25 cellular contexts compared by ENCODE assay signal in the genomic region with DNA sequence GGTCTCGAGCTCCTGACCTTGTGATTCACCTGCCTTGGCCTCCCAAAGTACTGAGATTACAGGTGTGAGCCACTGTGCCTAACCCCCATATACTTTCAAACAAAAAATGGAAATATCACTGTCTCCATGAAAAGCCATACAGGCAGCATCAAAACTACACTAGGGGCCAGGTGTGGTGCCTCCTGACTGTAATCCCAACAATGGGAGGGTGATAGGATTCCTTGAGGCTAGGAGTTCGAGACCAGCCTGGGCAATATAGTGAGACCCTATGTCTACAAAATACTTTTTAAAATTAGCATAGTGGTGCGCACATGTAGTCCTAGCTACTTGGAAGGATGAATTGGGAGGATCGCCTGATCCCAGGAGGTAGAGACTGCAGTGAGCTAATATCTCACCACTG. TPM values are rescaled to one million over a fixed set of nuclear protein-coding genes. Genes with fewer than 3 reads are reported as not detected.
DNase-seq lines count a peak whose midpoint lies in the region; ATAC-seq and TF ChIP-seq lines count a peak whose summit lies in the region.
"Had no signal": no experiment of that assay in that cellular context is flagged by ENCODE, and none has a peak within 500 bp of the region (broad histone marks: within the 10 kb centered on the region; RNA-seq: fewer than 3 reads in every experiment).

No MANE protein-coding gene starts in this region.

- H3K27ac Mint-ChIP-seq in activated CD8-positive, alpha-beta T cell treated with anti-CD3 and anti-CD28 coated beads for 36 hours: peak overlapping the region; percentile 74
- H3K27ac Mint-ChIP-seq in activated CD8-positive, alpha-beta T cell treated with anti-CD3 and anti-CD28 coated beads, Interleukin-2, amount 10 ng/mL, durations not matched to agents 7 days and 5 days: no peak overlapping the region
- H3K27ac Mint-ChIP-seq in stimulated activated naive CD8-positive, alpha-beta T cell treated with anti-CD3 and anti-CD28 coated beads, Interleukin-15, Interleukin-2, amounts not matched to agents 100 ng/mL and 50 ng/mL, for 24 hours: peak overlapping the region; percentile 40
- peak overlapping the region in 1 of 2 donors; percentile 80 for H3K27ac Mint-ChIP-seq in stimulated activated naive CD8-positive, alpha-beta T cell treated with anti-CD3 and anti-CD28 coated beads, Interleukin-15, amount 100 ng/mL, for 72 hours
- peak overlapping the region; percentile 61 for H3K27ac Mint-ChIP-seq in activated naive CD8-positive, alpha-beta T cell treated with anti-CD3 and anti-CD28 coated beads for 36 hours
- H3K27ac Mint-ChIP-seq in stimulated activated effector memory CD8-positive, alpha-beta T cell treated with anti-CD3 and anti-CD28 coated beads, Interleukin-12 subunit alpha, Interleukin-12 subunit beta, amount 100 ng/mL, for 72 hours: peak overlapping the region; percentile 92

- H3K4me1 Mint-ChIP-seq in activated CD8-positive, alpha-beta T cell treated with anti-CD3 and anti-CD28 coated beads for 36 hours (ENCODE audit: low read depth): peaks cover 75% of the 10 kb centered on the region
- H3K4me1 Mint-ChIP-seq in activated CD8-positive, alpha-beta T cell treated with anti-CD3 and anti-CD28 coated beads, Interleukin-2, amount 10 ng/mL, durations not matched to agents 7 days and 5 days (ENCODE audit: low read depth): peaks cover 71% of the 10 kb centered on the region
- H3K4me1 Mint-ChIP-seq in stimulated activated naive CD8-positive, alpha-beta T cell treated with anti-CD3 and anti-CD28 coated beads, Interleukin-15, Interleukin-2, amounts not matched to agents 100 ng/mL and 50 ng/mL, for 24 hours (ENCODE audit: low read depth): peaks cover 78% of the 10 kb centered on the region
- peaks cover 86% of the 10 kb centered on the region for H3K4me1 Mint-ChIP-seq in stimulated activated naive CD8-positive, alpha-beta T cell treated with anti-CD3 and anti-CD28 coated beads, Interleukin-15, amount 100 ng/mL, for 72 hours
- peaks cover 72% of the 10 kb centered on the region for H3K4me1 Mint-ChIP-seq in activated naive CD8-positive, alpha-beta T cell treated with anti-CD3 and anti-CD28 coated beads for 36 hours
- peaks cover 65% of the 10 kb centered on the region for H3K4me1 Mint-ChIP-seq in stimulated activated effector memory CD8-positive, alpha-beta T cell treated with anti-CD3 and anti-CD28 coated beads, Interleukin-12 subunit alpha, Interleukin-12 subunit beta, amount 100 ng/mL, for 72 hours

- no peak for TF ChIP-seq CTCF in activated CD8-positive, alpha-beta T cell treated with anti-CD3 and anti-CD28 coated beads for 36 hours (IDR thresholded peaks at IDR 0.05)

- H3K36me3 Mint-ChIP-seq in activated CD8-positive, alpha-beta T cell treated with anti-CD3 and anti-CD28 coated beads for 36 hours (ENCODE audit: low read depth): peaks cover 30% of the 10 kb centered on the region
- peaks cover 59% of the 10 kb centered on the region for H3K36me3 Mint-ChIP-seq in activated CD8-positive, alpha-beta T cell treated with anti-CD3 and anti-CD28 coated beads, Interleukin-2, amount 10 ng/mL, durations not matched to agents 7 days and 5 days (ENCODE audit: low read depth)
- peaks cover 22% of the 10 kb centered on the region for H3K36me3 Mint-ChIP-seq in stimulated activated naive CD8-positive, alpha-beta T cell treated with anti-CD3 and anti-CD28 coated beads, Interleukin-15, Interleukin-2, amounts not matched to agents 100 ng/mL and 50 ng/mL, for 24 hours (ENCODE audit: low read depth)
- peaks cover 30% of the 10 kb centered on the region for H3K36me3 Mint-ChIP-seq in activated naive CD8-positive, alpha-beta T cell treated with anti-CD3 and anti-CD28 coated beads for 36 hours
- H3K36me3 Mint-ChIP-seq in stimulated activated effector memory CD8-positive, alpha-beta T cell treated with anti-CD3 and anti-CD28 coated beads, Interleukin-12 subunit alpha, Interleukin-12 subunit beta, amount 100 ng/mL, for 72 hours: peaks cover 78% of the 10 kb centered on the region

- no peaks in the 10 kb centered on the region for H3K9me3 ChIP-seq in effector memory CD4-positive, alpha-beta T cell (ENCODE audit: control insufficient read depth, low read length)
- H3K9me3 ChIP-seq: HAP-1 had no signal

- CTCF ChIA-PET in activated CD8-positive, alpha-beta T cell treated with anti-CD3 and anti-CD28 coated beads for 36 hours (lab: Charles Lee): interaction anchor here (1.3 to 2.3 kb wide), 2 partner anchors 14 to 15 kb away, joined by 4 to 8 read pairs; no protein-coding TSS in a partner anchor
- CTCF ChIA-PET in activated CD8-positive, alpha-beta T cell treated with anti-CD3 and anti-CD28 coated beads, Interleukin-2, amount 10 ng/mL, durations not matched to agents 7 days and 5 days (lab: Charles Lee): interaction anchor here (4.1 kb wide), 1 partner anchor 14 kb away, joined by 28 read pairs; no protein-coding TSS in a partner anchor

- H3K27me3 ChIP-seq in effector memory CD4-positive, alpha-beta T cell (replicated peaks; ENCODE audit: control insufficient read depth, insufficient read depth, low read length, poor library complexity, severe bottlenecking): no peaks in the 10 kb centered on the region

- H3K36me3 ChIP-seq in effector memory CD4-positive, alpha-beta T cell (ENCODE audit: control insufficient read depth, insufficient read depth, low read length): peaks cover 13% of the 10 kb centered on the region

- H3K27ac ChIP-seq in effector memory CD4-positive, alpha-beta T cell (ENCODE audit: insufficient read depth, low read length, poor library complexity, severe bottlenecking): no peak overlapping the region
- H3K27ac ChIP-seq: GM23248, HL-60, PC-9 had no signal

- H3K4me3 Mint-ChIP-seq in activated CD8-positive, alpha-beta T cell treated with anti-CD3 and anti-CD28 coated beads for 36 hours: no peak overlapping the region
- H3K4me3 Mint-ChIP-seq in activated CD8-positive, alpha-beta T cell treated with anti-CD3 and anti-CD28 coated beads, Interleukin-2, amount 10 ng/mL, durations not matched to agents 7 days and 5 days: no peak overlapping the region
- H3K4me3 Mint-ChIP-seq in stimulated activated naive CD8-positive, alpha-beta T cell treated with anti-CD3 and anti-CD28 coated beads, Interleukin-15, Interleukin-2, amounts not matched to agents 100 ng/mL and 50 ng/mL, for 24 hours: no peak overlapping the region
- H3K4me3 Mint-ChIP-seq in stimulated activated naive CD8-positive, alpha-beta T cell treated with anti-CD3 and anti-CD28 coated beads, Interleukin-15, amount 100 ng/mL, for 72 hours: no peak overlapping the region
- no peak overlapping the region for H3K4me3 Mint-ChIP-seq in activated naive CD8-positive, alpha-beta T cell treated with anti-CD3 and anti-CD28 coated beads for 36 hours
- H3K4me3 Mint-ChIP-seq in stimulated activated effector memory CD8-positive, alpha-beta T cell treated with anti-CD3 and anti-CD28 coated beads, Interleukin-12 subunit alpha, Interleukin-12 subunit beta, amount 100 ng/mL, for 72 hours: no peak overlapping the region

- no peak for DNase-seq in activated CD8-positive, alpha-beta T cell treated with anti-CD3 and anti-CD28 coated beads for 36 hours
- no peak for DNase-seq in activated CD8-positive, alpha-beta T cell treated with anti-CD3 and anti-CD28 coated beads, Interleukin-2, amount 10 ng/mL, durations not matched to agents 7 days and 5 days
- DNase-seq in stimulated activated naive CD8-positive, alpha-beta T cell treated with anti-CD3 and anti-CD28 coated beads, Interleukin-15, amount 100 ng/mL, for 72 hours: no peak
- no peak for DNase-seq in activated naive CD8-positive, alpha-beta T cell treated with anti-CD3 and anti-CD28 coated beads for 36 hours
- no peak for DNase-seq in stimulated activated effector memory CD8-positive, alpha-beta T cell treated with anti-CD3 and anti-CD28 coated beads, Interleukin-12 subunit alpha, Interleukin-12 subunit beta, amount 100 ng/mL, for 72 hours (ENCODE audit: low spot score in 2 of 2)
- no peak for DNase-seq in effector memory CD4-positive, alpha-beta T cell
- DNase-seq: AML-193, C1 segment of cervical spinal cord, COR-L47, DMS79, GM23248, KG1, NCI-H1092, NCI-H1436, NCI-H1930, NCI-H510A, NCI-H748 treated with DMSO at 0.1 percent for 48 hours, PC-9, RPMI8226, SHP77 had no signal

- ATAC-seq in activated CD8-positive, alpha-beta T cell treated with anti-CD3 and anti-CD28 coated beads for 36 hours: no peak
- ATAC-seq in activated CD8-positive, alpha-beta T cell treated with anti-CD3 and anti-CD28 coated beads, Interleukin-2, amount 10 ng/mL, durations not matched to agents 7 days and 5 days: no peak
- ATAC-seq in stimulated activated naive CD8-positive, alpha-beta T cell treated with anti-CD3 and anti-CD28 coated beads, Interleukin-15, amount 100 ng/mL, for 72 hours: no peak
- ATAC-seq in stimulated activated effector memory CD8-positive, alpha-beta T cell treated with anti-CD3 and anti-CD28 coated beads, Interleukin-12 subunit alpha, Interleukin-12 subunit beta, amount 100 ng/mL, for 72 hours: no peak
- ATAC-seq in GM18861 (IDR thresholded peaks at IDR 0.05; ENCODE audit: unreplicated experiment): no peak

- H3K4me3 ChIP-seq in effector memory CD4-positive, alpha-beta T cell (ENCODE audit: insufficient read depth, low read depth, low read length, poor library complexity, severe bottlenecking): no peak overlapping the region
- H3K4me3 ChIP-seq: GM23248, HAP-1, PC-9 had no signal

- POLR2A ChIA-PET in activated CD8-positive, alpha-beta T cell treated with anti-CD3 and anti-CD28 coated beads for 36 hours (lab: Charles Lee): interaction anchor here (0.9 to 2.0 kb wide), 2 partner anchors 14 to 18 kb away, joined by 3 to 5 read pairs; partner anchors contain the start of gene NMRAL1
- POLR2A ChIA-PET in activated CD8-positive, alpha-beta T cell treated with anti-CD3 and anti-CD28 coated beads, Interleukin-2, amount 10 ng/mL, durations not matched to agents 7 days and 5 days (lab: Charles Lee): interaction anchor here (0.6 to 2.9 kb wide), 2 partner anchors 16 to 78 kb away, joined by 3 to 11 read pairs; partner anchors contain the start of gene HMOX2

- H3K9me3 Mint-ChIP-seq in activated CD8-positive, alpha-beta T cell treated with anti-CD3 and anti-CD28 coated beads for 36 hours: no peaks in the 10 kb centered on the region
- no peaks in the 10 kb centered on the region for H3K9me3 Mint-ChIP-seq in activated CD8-positive, alpha-beta T cell treated with anti-CD3 and anti-CD28 coated beads, Interleukin-2, amount 10 ng/mL, durations not matched to agents 7 days and 5 days (ENCODE audit: insufficient read depth)
- H3K9me3 Mint-ChIP-seq in stimulated activated naive CD8-positive, alpha-beta T cell treated with anti-CD3 and anti-CD28 coated beads, Interleukin-15, Interleukin-2, amounts not matched to agents 100 ng/mL and 50 ng/mL, for 24 hours: no peaks in the 10 kb centered on the region
- no peaks in the 10 kb centered on the region for H3K9me3 Mint-ChIP-seq in stimulated activated naive CD8-positive, alpha-beta T cell treated with anti-CD3 and anti-CD28 coated beads, Interleukin-15, amount 100 ng/mL, for 72 hours
- no peaks in the 10 kb centered on the region for H3K9me3 Mint-ChIP-seq in activated naive CD8-positive, alpha-beta T cell treated with anti-CD3 and anti-CD28 coated beads for 36 hours
- no peaks in the 10 kb centered on the region for H3K9me3 Mint-ChIP-seq in stimulated activated effector memory CD8-positive, alpha-beta T cell treated with anti-CD3 and anti-CD28 coated beads, Interleukin-12 subunit alpha, Interleukin-12 subunit beta, amount 100 ng/mL, for 72 hours

- no peaks in the 10 kb centered on the region for H3K27me3 Mint-ChIP-seq in activated CD8-positive, alpha-beta T cell treated with anti-CD3 and anti-CD28 coated beads for 36 hours
- H3K27me3 Mint-ChIP-seq in activated CD8-positive, alpha-beta T cell treated with anti-CD3 and anti-CD28 coated beads, Interleukin-2, amount 10 ng/mL, durations not matched to agents 7 days and 5 days (ENCODE audit: low read depth): no peaks in the 10 kb centered on the region
- no peaks in the 10 kb centered on the region for H3K27me3 Mint-ChIP-seq in stimulated activated naive CD8-positive, alpha-beta T cell treated with anti-CD3 and anti-CD28 coated beads, Interleukin-15, Interleukin-2, amounts not matched to agents 100 ng/mL and 50 ng/mL, for 24 hours
- no peaks in the 10 kb centered on the region for H3K27me3 Mint-ChIP-seq in stimulated activated naive CD8-positive, alpha-beta T cell treated with anti-CD3 and anti-CD28 coated beads, Interleukin-15, amount 100 ng/mL, for 72 hours
- H3K27me3 Mint-ChIP-seq in activated naive CD8-positive, alpha-beta T cell treated with anti-CD3 and anti-CD28 coated beads for 36 hours: no peaks in the 10 kb centered on the region

- intact Hi-C loops in activated CD8-positive, alpha-beta T cell treated with anti-CD3 and anti-CD28 coated beads for 36 hours (cut with micrococcal nuclease): no loop called here

- H3K4me1 ChIP-seq in effector memory CD4-positive, alpha-beta T cell (ENCODE audit: control insufficient read depth, insufficient read depth, low read length, poor library complexity, severe bottlenecking): peaks cover 39% of the 10 kb centered on the region

RNA-seq across cellular contexts. Expression of gene HMOX2, which starts 15.7 kb away (rescaled TPM):
- 10 to 100 TPM; 64.7 to 65.4 TPM for total RNA-seq in activated CD8-positive, alpha-beta T cell treated with anti-CD3 and anti-CD28 coated beads for 36 hours
- 10 to 100 TPM; 92.6 to 97.4 TPM for total RNA-seq in activated CD8-positive, alpha-beta T cell treated with anti-CD3 and anti-CD28 coated beads, Interleukin-2, amount 10 ng/mL, durations not matched to agents 7 days and 5 days
- 10 to 100 TPM; 84.4 to 88.4 TPM for total RNA-seq in activated naive CD8-positive, alpha-beta T cell treated with anti-CD3 and anti-CD28 coated beads for 36 hours

RNA-seq across cellular contexts. Expression of gene NMRAL1, which starts 17.5 kb away (rescaled TPM):
- 10 to 100 TPM; 45.3 to 53.6 TPM for total RNA-seq in activated CD8-positive, alpha-beta T cell treated with anti-CD3 and anti-CD28 coated beads for 36 hours
- 10 to 100 TPM; 53.6 to 55.6 TPM for total RNA-seq in activated CD8-positive, alpha-beta T cell treated with anti-CD3 and anti-CD28 coated beads, Interleukin-2, amount 10 ng/mL, durations not matched to agents 7 days and 5 days
- 10 to 100 TPM; 62.5 to 64.4 TPM for total RNA-seq in activated naive CD8-positive, alpha-beta T cell treated with anti-CD3 and anti-CD28 coated beads for 36 hours

RNA-seq across cellular contexts. Expression of gene CDIP1, which starts 46.7 kb away (rescaled TPM):
- total RNA-seq in activated CD8-positive, alpha-beta T cell treated with anti-CD3 and anti-CD28 coated beads for 36 hours: 10 to 100 TPM; 31.9 to 32.2 TPM
- total RNA-seq in activated CD8-positive, alpha-beta T cell treated with anti-CD3 and anti-CD28 coated beads, Interleukin-2, amount 10 ng/mL, durations not matched to agents 7 days and 5 days: 10 to 100 TPM; 44.0 to 48.7 TPM
- total RNA-seq in activated naive CD8-positive, alpha-beta T cell treated with anti-CD3 and anti-CD28 coated beads for 36 hours: 10 to 100 TPM; 33.0 to 33.3 TPM
- total RNA-seq: HT-29 had no signal
